In genomic region chr3:106245400-106245799, GRCh38 we compare ENCODE assay signal across 25 cellular contexts.
"Had no signal": no experiment of that assay in that cellular context is flagged by ENCODE, and none has a peak within 500 bp of the region (broad histone marks: within the 10 kb centered on the region; RNA-seq: fewer than 3 reads in every experiment).

No MANE protein-coding gene starts in this region.

- H3K27ac Mint-ChIP-seq: dendritic cell treated with granulocyte-macrophage colony-stimulating factor and Interleukin-4, amounts not matched to agents 40 ng/mL and 50 ng/mL, for 4 days; endodermal cell; nephron progenitor cell; stimulated activated effector memory CD8-positive, alpha-beta T cell treated with anti-CD3 and anti-CD28 coated beads, Interleukin-12 subunit alpha, Interleukin-12 subunit beta, amount 100 ng/mL, for 72 hours had no signal

- H2AFZ ChIP-seq: hepatocyte had no signal

- H3K27me3 ChIP-seq: colonic mucosa, esophagus muscularis mucosa, foreskin keratinocyte, gastroesophageal sphincter, heart left ventricle, hepatocyte, left lung, neutrophil, right lobe of liver, stomach, thyroid gland, vagina had no signal

- H3K27me3 Mint-ChIP-seq: dendritic cell treated with granulocyte-macrophage colony-stimulating factor and Interleukin-4, amounts not matched to agents 40 ng/mL and 50 ng/mL, for 4 days; naive thymus-derived CD8-positive, alpha-beta T cell had no signal

- H3K9me3 ChIP-seq: colonic mucosa, esophagus muscularis mucosa, gastroesophageal sphincter, neutrophil, pancreas, right lobe of liver, stomach, thyroid gland, vagina had no signal

- H3K4me3 ChIP-seq: colonic mucosa, esophagus muscularis mucosa, gastroesophageal sphincter, heart left ventricle, hepatocyte, left lung, pancreas, right lobe of liver, stomach, thyroid gland, vagina had no signal

- H3K4me3 Mint-ChIP-seq: dendritic cell treated with granulocyte-macrophage colony-stimulating factor and Interleukin-4, amounts not matched to agents 40 ng/mL and 50 ng/mL, for 4 days; endodermal cell; naive thymus-derived CD8-positive, alpha-beta T cell; nephron progenitor cell; stimulated activated effector memory CD8-positive, alpha-beta T cell treated with anti-CD3 and anti-CD28 coated beads, Interleukin-12 subunit alpha, Interleukin-12 subunit beta, amount 100 ng/mL, for 72 hours had no signal

- H3K36me3 Mint-ChIP-seq: stimulated activated effector memory CD8-positive, alpha-beta T cell treated with anti-CD3 and anti-CD28 coated beads, Interleukin-12 subunit alpha, Interleukin-12 subunit beta, amount 100 ng/mL, for 72 hours had no signal

- ATAC-seq: foreskin keratinocyte; gastroesophageal sphincter; heart left ventricle; left cardiac atrium; left lung; naive thymus-derived CD8-positive, alpha-beta T cell; pancreas; right lobe of liver; stimulated activated effector memory CD8-positive, alpha-beta T cell treated with anti-CD3 and anti-CD28 coated beads, Interleukin-12 subunit alpha, Interleukin-12 subunit beta, amount 100 ng/mL, for 72 hours had no signal

- H3K4me1 ChIP-seq: colonic mucosa, esophagus muscularis mucosa, foreskin keratinocyte, gastroesophageal sphincter, heart left ventricle, left lung, pancreas, right lobe of liver, stomach, thyroid gland, vagina had no signal

- H3K36me3 ChIP-seq: colonic mucosa, esophagus muscularis mucosa, gastroesophageal sphincter, heart left ventricle, left lung, neutrophil, pancreas, right lobe of liver, stomach, thyroid gland, vagina had no signal

- H3K4me1 Mint-ChIP-seq: endodermal cell had no signal

- DNase-seq: colonic mucosa; effector CD8-positive, alpha-beta T cell; endodermal cell; foreskin keratinocyte; heart left ventricle; left cardiac atrium; left lung; mesenchymal stem cell; naive thymus-derived CD8-positive, alpha-beta T cell; nephron progenitor cell; pancreas; right lobe of liver; stimulated activated CD4-positive, alpha-beta T cell treated with anti-CD3 and anti-CD28 coated beads, Interleukin-2, amount 100 ng/mL, for 24 hours; stimulated activated CD4-positive, alpha-beta T cell treated with anti-CD3 and anti-CD28 coated beads, Interleukin-4, amount 100 ng/mL, for 24 hours; stimulated activated naive CD4-positive, alpha-beta T cell treated with Interleukin-2 at 50 U/mL for 16 hours; stomach; thyroid gland; trophoblast cell had no signal
